In genomic region chr2:206250041-206250897, GRCh38 we compare ENCODE assay signal across 8 cellular contexts. TPM values are rescaled to one million over a fixed set of nuclear protein-coding genes. Genes with fewer than 3 reads are reported as not detected.
DNase-seq lines count a peak whose midpoint lies in the region; ATAC-seq, FAIRE-seq and TF ChIP-seq lines count a peak whose summit lies in the region.

No MANE protein-coding gene starts in this region.

- peak; percentile 40 for FAIRE-seq in GM12892 (lab: Jason Lieb, UNC)

- H3K4me1 Mint-ChIP-seq in endodermal cell = peaks cover 6% of the 10 kb centered on the region
- no peaks in the 10 kb centered on the region for H3K4me1 Mint-ChIP-seq in progenitor cell of endocrine pancreas (ENCODE audit: low read depth)

- H3K36me3 Mint-ChIP-seq in endodermal cell (ENCODE audit: low read depth) = no peaks in the 10 kb centered on the region
- H3K36me3 Mint-ChIP-seq in progenitor cell of endocrine pancreas (ENCODE audit: insufficient read depth) = no peaks in the 10 kb centered on the region

- H3K4me3 ChIP-seq in endodermal cell (ENCODE audit: low read length) = no peak overlapping the region
- H3K4me3 ChIP-seq in psoas muscle = peak overlapping the region; percentile 58

- intact Hi-C loops in psoas muscle (cut with DNase I) = no loop called here

- H3K9me3 ChIP-seq in endodermal cell (ENCODE audit: control insufficient read depth, low read length) (no peaks in the 10 kb centered on the region), psoas muscle (no peaks in the 10 kb centered on the region)

- H3K27ac ChIP-seq in endodermal cell (ENCODE audit: low read depth, low read length) = no peak overlapping the region
- no peak overlapping the region for H3K27ac ChIP-seq in psoas muscle
- H3K27ac ChIP-seq in caudate nucleus (ENCODE audit: low read depth, low read length) = no peak overlapping the region

- no peak for DNase-seq in GM12892 (ENCODE audit: insufficient read length)
- peak; percentile 40 for DNase-seq in HuH-7 (ENCODE audit: low spot score)
- peak; percentile 78 for DNase-seq in endodermal cell
- DNase-seq in psoas muscle = no peak
- no peak for DNase-seq in caudate nucleus (lab: John Stamatoyannopoulos, UW)
- no peak for DNase-seq in DMS53 (lab: John Stamatoyannopoulos, UW)
- no peak for DNase-seq in progenitor cell of endocrine pancreas (ENCODE audit: low spot score, unreplicated experiment)

- peaks cover 4% of the 10 kb centered on the region for H3K27me3 Mint-ChIP-seq in endodermal cell (ENCODE audit: insufficient read depth)
- H3K27me3 Mint-ChIP-seq in progenitor cell of endocrine pancreas = no peaks in the 10 kb centered on the region

- H3K27ac Mint-ChIP-seq in endodermal cell = no peak overlapping the region
- no peak overlapping the region for H3K27ac Mint-ChIP-seq in progenitor cell of endocrine pancreas

- no peak for TF ChIP-seq POLR2A in GM12892 (IDR thresholded peaks at IDR 0.05; ENCODE audit: low read depth, low read length)

- no peaks in the 10 kb centered on the region for H3K36me3 ChIP-seq in endodermal cell (ENCODE audit: control insufficient read depth, insufficient read depth, low read length)
- H3K36me3 ChIP-seq in psoas muscle (ENCODE audit: insufficient read depth in 1 of 2, low read depth in 1 of 2) = no peaks in the 10 kb centered on the region

- 93 to 94% methylated on average over 22 to 43 of the region's 45 CpGs for WGBS in endodermal cell (ENCODE audit: insufficient coverage in 1 of 2, insufficient read length in 1 of 2), 2 experiments
- WGBS in psoas muscle, 3 donors = 45 to 49% (median 45%) methylated on average over 44 to 45 of the region's 45 CpGs

- H3K9me3 Mint-ChIP-seq in endodermal cell (peaks cover 9% of the 10 kb centered on the region), progenitor cell of endocrine pancreas (ENCODE audit: low read depth) (peaks cover 16% of the 10 kb centered on the region)

- peak in 3 of 4 donors; percentile 52 to 74 (median 60) for ATAC-seq in psoas muscle
- no peak for ATAC-seq in HG02870 (IDR thresholded peaks at IDR 0.05; ENCODE audit: unreplicated experiment)

- H3K4me1 ChIP-seq in endodermal cell (ENCODE audit: control insufficient read depth, insufficient read depth, low read length) = no peaks in the 10 kb centered on the region
- H3K4me1 ChIP-seq in psoas muscle = no peaks in the 10 kb centered on the region

- no peak overlapping the region for H3K9ac ChIP-seq in endodermal cell (ENCODE audit: extremely low read depth, low read length, poor library complexity, severe bottlenecking)

- H3K4me3 Mint-ChIP-seq in endodermal cell (no peak overlapping the region), progenitor cell of endocrine pancreas (ENCODE audit: low read depth) (no peak overlapping the region)

- H3K27me3 ChIP-seq in endodermal cell (ENCODE audit: control insufficient read depth, insufficient read depth, low read length, poor library complexity, severe bottlenecking) (no peaks in the 10 kb centered on the region), psoas muscle (ENCODE audit: insufficient read depth in 3 of 3, low read length in 2 of 3) (peaks cover 0 to 66% (median 11%) of the 10 kb centered on the region in 3 donors)

- TF ChIP-seq CTCF in endodermal cell (conservative IDR thresholded peaks at IDR 0.05) (no peak), psoas muscle (IDR thresholded peaks at IDR 0.05) (no peak), progenitor cell of endocrine pancreas (IDR thresholded peaks at IDR 0.05; ENCODE audit: unreplicated experiment) (no peak)

RNA-seq across cellular contexts. Expression of gene ZDBF2, which starts 24.2 kb away (rescaled TPM):
- polyA plus RNA-seq in GM12892 (2012; ENCODE audit: missing spikeins) = 7.3 TPM
- total RNA-seq in endodermal cell (10 to 100 TPM; 14.1 to 27.0 TPM), psoas muscle (10 to 100 TPM in 3 of 4 donors, 1 to 10 TPM in 1; 7.1 to 20.8 (median 15.3) TPM), progenitor cell of endocrine pancreas (41.4 and 42.9 TPM in 2 replicates)
- polyA plus RNA-seq in endodermal cell (2013, experiment 1 of 2) = 17.0 TPM
- polyA plus RNA-seq in endodermal cell (2013, experiment 2 of 2) = 17.5 TPM
- polyA plus RNA-seq in psoas muscle = 1 to 10 TPM; 1.4 to 4.6 (median 1.4) TPM

Comparison
In these comparisons a context has a peak if more than half of its experiments do, and no peak if none do; other contexts are left out.
1. DNase-seq: peak in HuH-7 (single experiment) and endodermal cell (single experiment); none in GM12892 (single experiment), psoas muscle (0 of 2), caudate nucleus (0 of 61), DMS53 (single experiment) and progenitor cell of endocrine pancreas (single experiment).